24 cellular contexts compared by ENCODE assay signal in genomic region chr6:12878741-12879140, GRCh38.
"Had no signal": no experiment of that assay in that cellular context is flagged by ENCODE, and none has a peak within 500 bp of the region (broad histone marks: within the 10 kb centered on the region; RNA-seq: fewer than 3 reads in every experiment).

No MANE protein-coding gene starts in this region.

- H3K36me3 ChIP-seq: colonic mucosa, esophagus muscularis mucosa, gastrocnemius medialis, gastroesophageal sphincter, heart left ventricle, heart right ventricle had no signal

- DNase-seq: colonic mucosa; cortex of kidney; dermis blood vessel endothelial cell; dorsolateral prefrontal cortex; effector CD4-positive, alpha-beta T cell; effector CD8-positive, alpha-beta T cell; effector memory CD4-positive, alpha-beta T cell; effector memory CD8-positive, alpha-beta T cell; endodermal cell; erythroblast; foreskin fibroblast; foreskin keratinocyte; foreskin melanocyte; gastrocnemius medialis; glutamatergic neuron; head of caudate nucleus; heart left ventricle; heart right ventricle had no signal

- H3K27me3 ChIP-seq: colonic mucosa had no signal

- ATAC-seq: effector memory CD8-positive, alpha-beta T cell; esophagus mucosa; foreskin keratinocyte; gastrocnemius medialis; gastroesophageal sphincter; heart left ventricle; heart right ventricle had no signal

- H3K9me3 ChIP-seq: colonic mucosa, esophagus muscularis mucosa, gastrocnemius medialis, gastroesophageal sphincter, heart left ventricle, heart right ventricle had no signal

- H3K4me3 Mint-ChIP-seq: dendritic cell treated with granulocyte-macrophage colony-stimulating factor and Interleukin-4, amounts not matched to agents 40 ng/mL and 50 ng/mL, for 4 days; effector memory CD8-positive, alpha-beta T cell; endodermal cell had no signal

- H3K27ac Mint-ChIP-seq: dendritic cell treated with granulocyte-macrophage colony-stimulating factor and Interleukin-4, amounts not matched to agents 40 ng/mL and 50 ng/mL, for 4 days; effector memory CD8-positive, alpha-beta T cell; endodermal cell had no signal

- H3K27ac ChIP-seq: colonic mucosa, coronary artery, dorsolateral prefrontal cortex, epithelial cell of prostate, esophagus muscularis mucosa, foreskin keratinocyte, gastrocnemius medialis, gastroesophageal sphincter, heart left ventricle, heart right ventricle had no signal

- H3K4me3 ChIP-seq: colonic mucosa, coronary artery, dorsolateral prefrontal cortex, esophagus muscularis mucosa, gastrocnemius medialis, gastroesophageal sphincter, heart left ventricle, heart right ventricle had no signal

- H3K9me3 Mint-ChIP-seq: dendritic cell treated with granulocyte-macrophage colony-stimulating factor and Interleukin-4, amounts not matched to agents 40 ng/mL and 50 ng/mL, for 4 days; effector memory CD8-positive, alpha-beta T cell; endodermal cell had no signal

- H3K4me1 ChIP-seq: colonic mucosa, esophagus muscularis mucosa, foreskin keratinocyte, gastrocnemius medialis, gastroesophageal sphincter, heart left ventricle, heart right ventricle had no signal
